Comparison of ENCODE assay signal across 13 cellular contexts in genomic region chr5:882253-883185, GRCh38. TPM values are rescaled to one million over a fixed set of nuclear protein-coding genes. Genes with fewer than 3 reads are reported as not detected.
A peak's percentile ranks its signal among the peaks of the same experiment; 100 is the strongest.
DNase-seq lines count a peak whose midpoint lies in the region; ATAC-seq and TF ChIP-seq lines count a peak whose summit lies in the region.
"Had no signal": no experiment of that assay in that cellular context is flagged by ENCODE, and none has a peak within 500 bp of the region (broad histone marks: within the 10 kb centered on the region; RNA-seq: fewer than 3 reads in every experiment).

No MANE protein-coding gene starts in this region.

- CTCF ChIA-PET in naive thymus-derived CD4-positive, alpha-beta T cell (lab: Charles Lee), result no interaction called here

- H3K9me3 Mint-ChIP-seq in stimulated activated naive CD8-positive, alpha-beta T cell treated with anti-CD3 and anti-CD28 coated beads, Interleukin-15, Interleukin-2, amounts not matched to agents 100 ng/mL and 50 ng/mL, for 24 hours, result peaks cover 13% of the 10 kb centered on the region
- H3K9me3 Mint-ChIP-seq in activated T-helper 2 cell treated with anti-CD3 and anti-CD28 coated beads, Interferon-gamma antibody, Interleukin-2, Interleukin-4, amounts not matched to agents 10 μg/mL and 5 μg/mL and 100 μg/mL, durations not matched to agents 14 hours and 24 hours and 36 hours, result peaks cover 11% of the 10 kb centered on the region
- H3K9me3 Mint-ChIP-seq in naive thymus-derived CD4-positive, alpha-beta T cell, result peaks cover 0 to 12% (median 0%) of the 10 kb centered on the region in 11 donors

- intact Hi-C loops in activated T-helper 2 cell treated with anti-CD3 and anti-CD28 coated beads, Interferon-gamma antibody, Interleukin-2, Interleukin-4, amounts not matched to agents 10 μg/mL and 5 μg/mL and 100 μg/mL, durations not matched to agents 14 hours and 24 hours and 36 hours (cut with micrococcal nuclease), result no loop called here
- intact Hi-C loops in naive thymus-derived CD4-positive, alpha-beta T cell (cut with micrococcal nuclease), result no loop called here

- POLR2A ChIA-PET in naive thymus-derived CD4-positive, alpha-beta T cell (lab: Charles Lee), result no interaction called here

- TF ChIP-seq CTCF in WERI-Rb-1 (IDR thresholded peaks at IDR 0.05; ENCODE audit: low read depth, low read length), result no peak

- ATAC-seq in stimulated activated naive CD8-positive, alpha-beta T cell treated with anti-CD3 and anti-CD28 coated beads, Interleukin-15, Interleukin-2, amounts not matched to agents 100 U/mL and 50 U/mL, for 24 hours, result no peak
- ATAC-seq in naive thymus-derived CD4-positive, alpha-beta T cell, result no peak
- no peak for ATAC-seq in GM18868 (IDR thresholded peaks at IDR 0.05; ENCODE audit: unreplicated experiment)
- ATAC-seq: WTC11 had no signal

- H3K27me3 Mint-ChIP-seq in stimulated activated naive CD8-positive, alpha-beta T cell treated with anti-CD3 and anti-CD28 coated beads, Interleukin-15, Interleukin-2, amounts not matched to agents 100 ng/mL and 50 ng/mL, for 24 hours, result peaks cover 5% of the 10 kb centered on the region
- no peaks in the 10 kb centered on the region for H3K27me3 Mint-ChIP-seq in activated T-helper 2 cell treated with anti-CD3 and anti-CD28 coated beads, Interferon-gamma antibody, Interleukin-2, Interleukin-4, amounts not matched to agents 10 μg/mL and 5 μg/mL and 100 μg/mL, durations not matched to agents 14 hours and 24 hours and 36 hours (ENCODE audit: low read depth)
- H3K27me3 Mint-ChIP-seq in naive thymus-derived CD4-positive, alpha-beta T cell, result peaks cover 0 to 5% (median 0%) of the 10 kb centered on the region in 5 donors

- no peak for DNase-seq in stimulated activated naive CD8-positive, alpha-beta T cell treated with anti-CD3 and anti-CD28 coated beads, Interleukin-15, Interleukin-2, amounts not matched to agents 100 U/mL and 50 U/mL, for 24 hours
- DNase-seq in activated T-helper 2 cell treated with anti-CD3 and anti-CD28 coated beads, Interferon-gamma antibody, Interleukin-2, Interleukin-4, amounts not matched to agents 10 μg/mL and 5 μg/mL and 100 μg/mL, durations not matched to agents 14 hours and 24 hours and 36 hours (ENCODE audit: low spot score), result no peak
- no peak for DNase-seq in naive thymus-derived CD4-positive, alpha-beta T cell
- no peak for DNase-seq in H4 (ENCODE audit: low spot score)
- no peak for DNase-seq in AG08395 (ENCODE audit: low spot score)
- DNase-seq in WERI-Rb-1, result no peak
- DNase-seq: effector memory CD4-positive, alpha-beta T cell; left ventricle myocardium inferior; NCI-H69; transverse colon had no signal

- H3K36me3 Mint-ChIP-seq in stimulated activated naive CD8-positive, alpha-beta T cell treated with anti-CD3 and anti-CD28 coated beads, Interleukin-15, Interleukin-2, amounts not matched to agents 100 ng/mL and 50 ng/mL, for 24 hours (ENCODE audit: low read depth), result peaks cover 78% of the 10 kb centered on the region
- peaks cover 80% of the 10 kb centered on the region for H3K36me3 Mint-ChIP-seq in activated T-helper 2 cell treated with anti-CD3 and anti-CD28 coated beads, Interferon-gamma antibody, Interleukin-2, Interleukin-4, amounts not matched to agents 10 μg/mL and 5 μg/mL and 100 μg/mL, durations not matched to agents 14 hours and 24 hours and 36 hours (ENCODE audit: low read depth)
- peaks cover 28 to 62% (median 41%) of the 10 kb centered on the region in 5 donors for H3K36me3 Mint-ChIP-seq in naive thymus-derived CD4-positive, alpha-beta T cell

- H3K36me3 ChIP-seq in naive thymus-derived CD4-positive, alpha-beta T cell (ENCODE audit: control insufficient read depth in 2 of 3, insufficient read depth in 3 of 3, low read length in 3 of 3), result peaks cover 5 to 80% (median 38%) of the 10 kb centered on the region in 3 experiments
- H3K36me3 ChIP-seq in WERI-Rb-1, result peaks cover 80% of the 10 kb centered on the region

- no peaks in the 10 kb centered on the region for H3K27me3 ChIP-seq in naive thymus-derived CD4-positive, alpha-beta T cell (ENCODE audit: control insufficient read depth in 2 of 2, insufficient read depth in 2 of 2, low read length in 2 of 2)
- H3K27me3 ChIP-seq in WERI-Rb-1 (ENCODE audit: insufficient read depth, low read depth, severe bottlenecking), result no peaks in the 10 kb centered on the region
- H3K27me3 ChIP-seq: transverse colon had no signal

- no peak overlapping the region for H3K4me3 ChIP-seq in naive thymus-derived CD4-positive, alpha-beta T cell (ENCODE audit: low read length)
- H3K4me3 ChIP-seq in WERI-Rb-1 (ENCODE audit: low read depth, low read length), result no peak overlapping the region
- H3K4me3 ChIP-seq: left ventricle myocardium inferior, transverse colon had no signal

- H3K4me1 Mint-ChIP-seq in stimulated activated naive CD8-positive, alpha-beta T cell treated with anti-CD3 and anti-CD28 coated beads, Interleukin-15, Interleukin-2, amounts not matched to agents 100 ng/mL and 50 ng/mL, for 24 hours (ENCODE audit: low read depth), result peaks cover 18% of the 10 kb centered on the region
- peaks cover 14% of the 10 kb centered on the region for H3K4me1 Mint-ChIP-seq in activated T-helper 2 cell treated with anti-CD3 and anti-CD28 coated beads, Interferon-gamma antibody, Interleukin-2, Interleukin-4, amounts not matched to agents 10 μg/mL and 5 μg/mL and 100 μg/mL, durations not matched to agents 14 hours and 24 hours and 36 hours (ENCODE audit: low read depth)
- peaks cover 14 to 32% (median 22%) of the 10 kb centered on the region in 7 donors for H3K4me1 Mint-ChIP-seq in naive thymus-derived CD4-positive, alpha-beta T cell
- H3K4me1 Mint-ChIP-seq: WTC11 had no signal

- H3K4me1 ChIP-seq in naive thymus-derived CD4-positive, alpha-beta T cell (ENCODE audit: control insufficient read depth in 2 of 2, insufficient read depth in 2 of 2, low read length in 2 of 2), result no peaks in the 10 kb centered on the region
- H3K4me1 ChIP-seq: transverse colon had no signal

- H3K27ac Mint-ChIP-seq in stimulated activated naive CD8-positive, alpha-beta T cell treated with anti-CD3 and anti-CD28 coated beads, Interleukin-15, Interleukin-2, amounts not matched to agents 100 ng/mL and 50 ng/mL, for 24 hours, result peak overlapping the region; percentile 94
- peak overlapping the region; percentile 85 for H3K27ac Mint-ChIP-seq in activated T-helper 2 cell treated with anti-CD3 and anti-CD28 coated beads, Interferon-gamma antibody, Interleukin-2, Interleukin-4, amounts not matched to agents 10 μg/mL and 5 μg/mL and 100 μg/mL, durations not matched to agents 14 hours and 24 hours and 36 hours
- peak overlapping the region; percentile 22 to 92 (median 71) for H3K27ac Mint-ChIP-seq in naive thymus-derived CD4-positive, alpha-beta T cell
- H3K27ac Mint-ChIP-seq: WTC11 had no signal

- H3K4me3 Mint-ChIP-seq in stimulated activated naive CD8-positive, alpha-beta T cell treated with anti-CD3 and anti-CD28 coated beads, Interleukin-15, Interleukin-2, amounts not matched to agents 100 ng/mL and 50 ng/mL, for 24 hours, result peak overlapping the region; percentile 67
- no peak overlapping the region for H3K4me3 Mint-ChIP-seq in activated T-helper 2 cell treated with anti-CD3 and anti-CD28 coated beads, Interferon-gamma antibody, Interleukin-2, Interleukin-4, amounts not matched to agents 10 μg/mL and 5 μg/mL and 100 μg/mL, durations not matched to agents 14 hours and 24 hours and 36 hours (ENCODE audit: low read depth)
- peak overlapping the region in 7 of 10 donors; percentile 2 to 41 (median 37) for H3K4me3 Mint-ChIP-seq in naive thymus-derived CD4-positive, alpha-beta T cell
- H3K4me3 Mint-ChIP-seq: WTC11 had no signal

- no peaks in the 10 kb centered on the region for H3K9me3 ChIP-seq in naive thymus-derived CD4-positive, alpha-beta T cell (ENCODE audit: control insufficient read depth in 2 of 3, low read length in 3 of 3)
- H3K9me3 ChIP-seq in WERI-Rb-1 (ENCODE audit: severe bottlenecking), result no peaks in the 10 kb centered on the region
- H3K9me3 ChIP-seq: left ventricle myocardium inferior, transverse colon had no signal

- H3K27ac ChIP-seq in naive thymus-derived CD4-positive, alpha-beta T cell (ENCODE audit: low read depth, low read length), result no peak overlapping the region
- no peak overlapping the region for H3K27ac ChIP-seq in WERI-Rb-1
- H3K27ac ChIP-seq: left ventricle myocardium inferior, transverse colon had no signal

RNA-seq across cellular contexts. Expression of gene BRD9, which starts 10.1 kb away (rescaled TPM):
- total RNA-seq in activated T-helper 2 cell treated with anti-CD3 and anti-CD28 coated beads, Interferon-gamma antibody, Interleukin-2, Interleukin-4, amounts not matched to agents 10 μg/mL and 5 μg/mL and 100 μg/mL, durations not matched to agents 14 hours and 24 hours and 36 hours, result 72.9 and 73.2 TPM in 2 replicates
- 10 to 100 TPM; 63.2 to 93.2 (median 82.2) TPM for total RNA-seq in naive thymus-derived CD4-positive, alpha-beta T cell
- 10 to 100 TPM; 10.6 to 17.6 TPM for polyA plus RNA-seq in naive thymus-derived CD4-positive, alpha-beta T cell
- total RNA-seq in H4 (2014; rRNA removed; shearing (Covaris generic)), result 16.7 and 17.4 TPM in 2 replicates

RNA-seq across cellular contexts. Expression of gene TRIP13, which starts 10.2 kb away (rescaled TPM):
- total RNA-seq in activated T-helper 2 cell treated with anti-CD3 and anti-CD28 coated beads, Interferon-gamma antibody, Interleukin-2, Interleukin-4, amounts not matched to agents 10 μg/mL and 5 μg/mL and 100 μg/mL, durations not matched to agents 14 hours and 24 hours and 36 hours, result 36.6 and 37.6 TPM in 2 replicates
- 10 to 100 TPM in 1 of 5 experiments, under 1 TPM in 3, not detected in 1; 0.39 to 23.5 (median 0.57) TPM for total RNA-seq in naive thymus-derived CD4-positive, alpha-beta T cell
- under 1 TPM; 0.52 to 0.63 TPM for polyA plus RNA-seq in naive thymus-derived CD4-positive, alpha-beta T cell
- total RNA-seq in H4 (2014; rRNA removed; shearing (Covaris generic)), result 52.1 and 54.2 TPM in 2 replicates

RNA-seq across cellular contexts. Expression of gene ZDHHC11, which starts 31.7 kb away (rescaled TPM):
- total RNA-seq in activated T-helper 2 cell treated with anti-CD3 and anti-CD28 coated beads, Interferon-gamma antibody, Interleukin-2, Interleukin-4, amounts not matched to agents 10 μg/mL and 5 μg/mL and 100 μg/mL, durations not matched to agents 14 hours and 24 hours and 36 hours, result 10.5 and 11.9 TPM in 2 replicates
- 10 to 100 TPM in 2 of 5 experiments, 1 to 10 TPM in 3; 7.1 to 22.1 (median 9.6) TPM for total RNA-seq in naive thymus-derived CD4-positive, alpha-beta T cell
- under 1 TPM in 1 of 2 donors, not detected in 1; 0.20 TPM for polyA plus RNA-seq in naive thymus-derived CD4-positive, alpha-beta T cell
- 0.50 and 2.0 TPM in 2 replicates for total RNA-seq in H4 (2014; rRNA removed; shearing (Covaris generic))
